1 cellular context compared by ENCODE assay signal in the genomic region with DNA sequence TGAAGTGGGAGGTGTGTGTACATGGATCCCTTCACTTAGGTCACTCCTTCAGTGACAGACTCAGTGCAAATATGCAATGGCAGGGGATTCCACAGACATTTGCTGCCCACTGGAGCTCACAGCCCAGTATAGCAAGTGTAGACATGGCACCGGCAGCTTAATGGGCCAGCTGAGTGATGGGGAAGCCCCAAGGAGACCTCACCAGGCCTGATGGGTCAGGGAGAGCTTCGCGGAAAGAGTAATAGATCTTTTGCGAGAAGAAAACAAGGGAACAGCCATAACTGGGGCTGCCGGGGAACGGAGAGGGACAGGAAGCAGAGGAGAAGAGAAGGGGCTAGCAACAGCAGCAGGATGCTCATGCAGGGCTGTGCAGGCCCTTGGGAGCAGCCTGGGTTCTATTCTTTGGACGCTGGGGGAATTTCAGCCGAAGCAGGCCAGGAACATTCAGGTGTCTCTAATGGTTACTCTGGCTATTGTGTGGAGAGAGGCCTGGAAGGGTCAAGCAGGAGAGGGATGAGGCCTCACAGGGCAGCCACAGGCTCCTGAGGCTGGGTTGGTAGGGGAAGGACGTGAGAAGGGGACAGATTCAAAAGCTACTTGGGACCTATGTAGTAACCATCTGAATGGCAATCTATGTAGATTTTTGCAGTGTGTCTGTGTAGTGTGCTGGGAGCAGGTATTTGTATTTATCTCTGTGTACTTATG.
TF ChIP-seq lines count a peak whose summit lies in the region.

No MANE protein-coding gene starts in this region.

TF ChIP-seq in liver, 16 proteins besides CTCF, POLR2A, EP300 and RAD21 (continued from another document):
- TF ChIP-seq RXRA (IDR thresholded peaks at IDR 0.05), result no peak
- TF ChIP-seq YY1 (IDR thresholded peaks at IDR 0.05), result no peak
